ENCODE assay signal across 30 cellular contexts in the genomic region with DNA sequence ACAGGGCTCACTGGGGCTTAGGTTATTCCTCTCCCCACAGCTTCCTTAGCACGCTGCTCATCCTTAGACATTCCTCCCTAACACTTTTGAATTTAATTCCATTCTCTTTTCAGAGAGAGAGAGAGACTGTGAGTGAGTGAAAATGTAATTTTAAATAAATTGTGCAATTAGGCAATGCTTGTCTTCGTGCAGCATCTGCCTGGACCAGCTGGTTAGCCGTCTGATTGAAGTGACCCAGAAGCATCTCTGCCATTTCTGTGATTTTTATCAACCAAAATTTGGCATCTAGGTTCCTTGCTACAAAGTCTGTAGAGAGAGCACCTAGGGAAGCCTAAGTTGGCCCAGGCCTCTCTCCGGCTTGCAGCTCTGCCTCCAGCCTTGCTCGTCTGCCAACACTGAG.
"Had no signal": no experiment of that assay in that cellular context is flagged by ENCODE, and none has a peak within 500 bp of the region (broad histone marks: within the 10 kb centered on the region; RNA-seq: fewer than 3 reads in every experiment).

No MANE protein-coding gene starts in this region.

- H3K27ac Mint-ChIP-seq: activated B cell treated with CpG ODN at 0.5 μM for 24 hours; activated CD8-positive, alpha-beta T cell treated with anti-CD3 and anti-CD28 coated beads for 36 hours; activated naive CD8-positive, alpha-beta T cell; activated T-helper 17 cell treated with anti-CD3 and anti-CD28 coated beads, Interleukin-2, amount 50 U/mL, for 72 hours; effector memory CD8-positive, alpha-beta T cell; T-helper 17 cell; T-helper 2 cell treated with Interferon-gamma antibody and Interleukin-4, amounts not matched to agents 5 μg/mL and 100 μg/mL, for 36 hours had no signal

- H3K27ac ChIP-seq: brain microvascular endothelial cell, esophagus muscularis mucosa, foreskin keratinocyte, gastrocnemius medialis, heart right ventricle, WERI-Rb-1 had no signal

- H3K4me1 Mint-ChIP-seq: activated B cell treated with CpG ODN at 0.5 μM for 24 hours; activated T-helper 17 cell treated with anti-CD3 and anti-CD28 coated beads, Interleukin-2, amount 50 U/mL, for 72 hours; central memory CD8-positive, alpha-beta T cell; T-helper 17 cell had no signal

- H3K9me3 Mint-ChIP-seq: activated B cell treated with CpG ODN at 0.5 μM for 24 hours; activated CD8-positive, alpha-beta T cell treated with anti-CD3 and anti-CD28 coated beads for 36 hours; activated T-cell treated with anti-CD3 and anti-CD28 coated beads, Interleukin-2, amount 50 U/mL, for 4 hours; activated T-helper 17 cell treated with anti-CD3 and anti-CD28 coated beads, Interleukin-2, amount 50 U/mL, for 72 hours; central memory CD8-positive, alpha-beta T cell; T-helper 2 cell treated with Interferon-gamma antibody and Interleukin-4, amounts not matched to agents 5 μg/mL and 100 μg/mL, for 36 hours had no signal

- H3K27me3 ChIP-seq: brain microvascular endothelial cell, gastrocnemius medialis had no signal

- H3K4me3 ChIP-seq: esophagus muscularis mucosa, gastrocnemius medialis, heart right ventricle had no signal

- H3K36me3 Mint-ChIP-seq: activated naive CD8-positive, alpha-beta T cell had no signal

- H3K9me3 ChIP-seq: esophagus muscularis mucosa, gastrocnemius medialis, heart right ventricle had no signal

- DNase-seq: activated B cell treated with CpG ODN at 0.5 μM for 24 hours; activated CD4-positive, alpha-beta T cell treated with anti-CD3 and anti-CD28 coated beads for 48 hours; activated CD4-positive, alpha-beta T cell treated with anti-CD3 and anti-CD28 coated beads, Interleukin-2, amount 50 U/mL, for 1 hour; activated CD4-positive, alpha-beta T cell treated with anti-CD3 and anti-CD28 coated beads, Interleukin-2, amount 50 U/mL, for 48 hours; activated CD8-positive, alpha-beta memory T cell treated with anti-CD3 and anti-CD28 coated beads for 24 hours; activated CD8-positive, alpha-beta T cell treated with anti-CD3 and anti-CD28 coated beads for 36 hours; activated effector memory CD4-positive, alpha-beta T cell treated with Interleukin-2 at 50 U/mL for 16 hours; activated gamma-delta T cell treated with Interleukin-2 at 50 U/mL for 16 hours; activated naive CD4-positive, alpha-beta T cell treated with anti-CD3 and anti-CD28 coated beads, Interleukin-2, amount 50 U/mL, for 16 hours; activated naive CD4-positive, alpha-beta T cell treated with Interleukin-2 at 50 U/mL for 16 hours; activated T-cell treated with anti-CD3 and anti-CD28 coated beads, Interleukin-2, amount 50 U/mL, for 4 hours; amniotic stem cell; brain microvascular endothelial cell; cortex of kidney; dermis blood vessel endothelial cell; effector CD4-positive, alpha-beta T cell; effector memory CD8-positive, alpha-beta T cell; erythroblast; foreskin keratinocyte; gastrocnemius medialis; heart right ventricle; T-helper 17 cell; T1000 had no signal

- H3K4me3 Mint-ChIP-seq: activated B cell treated with CpG ODN at 0.5 μM for 24 hours; activated CD8-positive, alpha-beta T cell treated with anti-CD3 and anti-CD28 coated beads for 36 hours; activated naive CD8-positive, alpha-beta T cell; activated T-cell treated with anti-CD3 and anti-CD28 coated beads, Interleukin-2, amount 50 U/mL, for 4 hours; activated T-helper 17 cell treated with anti-CD3 and anti-CD28 coated beads, Interleukin-2, amount 50 U/mL, for 72 hours; central memory CD8-positive, alpha-beta T cell; effector memory CD8-positive, alpha-beta T cell; T-helper 17 cell; T-helper 2 cell treated with Interferon-gamma antibody and Interleukin-4, amounts not matched to agents 5 μg/mL and 100 μg/mL, for 36 hours had no signal

- H3K4me1 ChIP-seq: esophagus muscularis mucosa, foreskin keratinocyte, gastrocnemius medialis, heart right ventricle had no signal

- H3K36me3 ChIP-seq: brain microvascular endothelial cell, esophagus muscularis mucosa, gastrocnemius medialis, heart right ventricle, WERI-Rb-1 had no signal

- ATAC-seq: activated CD4-positive, CD25-positive, alpha-beta regulatory T cell treated with anti-CD3 and anti-CD28 coated beads, Interleukin-2, amount 50 U/mL, for 24 hours; activated CD8-positive, alpha-beta T cell treated with anti-CD3 and anti-CD28 coated beads for 36 hours; activated T-cell treated with anti-CD3 and anti-CD28 coated beads, Interleukin-2, amount 50 U/mL, for 4 hours; activated T-helper 17 cell treated with anti-CD3 and anti-CD28 coated beads, Interleukin-2, amount 50 U/mL, for 72 hours; effector memory CD8-positive, alpha-beta T cell; foreskin keratinocyte; gastrocnemius medialis; heart right ventricle; T-helper 17 cell had no signal
